22 cellular contexts compared by ENCODE assay signal in genomic region chr2:168781191-168781818, GRCh38. TPM values are rescaled to one million over a fixed set of nuclear protein-coding genes. Genes with fewer than 3 reads are reported as not detected.
DNase-seq lines count a peak whose midpoint lies in the region; TF ChIP-seq lines count a peak whose summit lies in the region.
"Had no signal": no experiment of that assay in that cellular context is flagged by ENCODE, and none has a peak within 500 bp of the region (broad histone marks: within the 10 kb centered on the region; RNA-seq: fewer than 3 reads in every experiment).

No MANE protein-coding gene starts in this region.

- DNase-seq in NCI-H226 (peak; percentile 55), amniotic epithelial cell (ENCODE audit: low read depth) (peak; percentile 62), erythroblast (lab: John Stamatoyannopoulos, UW) (peak; percentile 57 to 86), stomach (peak; percentile 55), GDM1 (lab: John Stamatoyannopoulos, UW) (no peak), foreskin melanocyte (no peak), G401 (ENCODE audit: low spot score) (no peak), superior temporal gyrus (ENCODE audit: extremely low spot score) (no peak)
- DNase-seq: BE2C; Caco-2; CD4-positive, alpha-beta T cell; KBM-7; MV-4-11; NCI-H1417; NCI-H187; NCI-H2107; NCI-H524; RPMI8226; SIG-M5 had no signal

- TF ChIP-seq POLR2A in erythroblast (IDR thresholded peaks at IDR 0.05; ENCODE audit: low read length): no peak
- no peak for TF ChIP-seq POLR2A in stomach (IDR thresholded peaks at IDR 0.05)

- no peaks in the 10 kb centered on the region for H3K36me3 ChIP-seq in stomach
- H3K36me3 ChIP-seq: BE2C had no signal

- intact Hi-C loops in stomach (cut with DNase I; ENCODE audit: low total_unique reads): no loop called here

- no peak for TF ChIP-seq EP300 in stomach (IDR thresholded peaks at IDR 0.05)

- peak overlapping the region in 2 of 5 donors; percentile 14 to 27 for H3K27ac ChIP-seq in stomach
- H3K27ac ChIP-seq: GM23248 had no signal

- H3K4me3 ChIP-seq in stomach: no peak overlapping the region
- H3K4me3 ChIP-seq: GM12878, GM23248 had no signal

- no peaks in the 10 kb centered on the region for H3K9me3 ChIP-seq in stomach
- H3K9me3 ChIP-seq: BE2C, Caco-2 had no signal

- TF ChIP-seq CTCF in stomach (IDR thresholded peaks at IDR 0.05): no peak

- H3K4me1 ChIP-seq in stomach: peaks cover 0 to 10% (median 9%) of the 10 kb centered on the region in 4 donors
- H3K4me1 ChIP-seq: BE2C had no signal

- in situ Hi-C loops in G401 (cut with HindIII; ENCODE audit: low sequenced_read_pairs): no loop called here

- WGBS in stomach, 5 donors: 18 to 50% (median 47%) methylated on average over 2 of the region's 2 CpGs

- no peaks in the 10 kb centered on the region for H3K27me3 ChIP-seq in stomach
- H3K27me3 ChIP-seq: BE2C had no signal

RNA-seq across cellular contexts. Expression of gene NOSTRIN, which starts 21.1 kb away (rescaled TPM):
- 10 to 100 TPM; 20.9 to 71.2 (median 50.8) TPM for total RNA-seq in stomach
- 100 to 1,000 TPM in 1 of 3 donors, 10 to 100 TPM in 2; 13.3 to 117 (median 48.1) TPM for polyA plus RNA-seq in stomach
- not detected in 2 replicates for total RNA-seq in G401 (2014; rRNA removed; shearing (Covaris generic))
- total RNA-seq: Daoy had no signal

Comparison
In these comparisons a context has a peak if more than half of its experiments do, and no peak if none do; other contexts are left out.
1. DNase-seq: peak in NCI-H226 (single experiment), amniotic epithelial cell (single experiment), erythroblast (2 of 2) and stomach (single experiment); none in GDM1 (single experiment), foreskin melanocyte (single experiment), G401 (single experiment) and superior temporal gyrus (single experiment).
2. RNA of gene NOSTRIN, which starts 21.1 kb away (total RNA-seq): 20.9 to 71.2 TPM in stomach; not detected in G401; every median in the first group is over 10 times any median in the second.